Comparison of ENCODE assay signal across 13 cellular contexts in the genomic region with DNA sequence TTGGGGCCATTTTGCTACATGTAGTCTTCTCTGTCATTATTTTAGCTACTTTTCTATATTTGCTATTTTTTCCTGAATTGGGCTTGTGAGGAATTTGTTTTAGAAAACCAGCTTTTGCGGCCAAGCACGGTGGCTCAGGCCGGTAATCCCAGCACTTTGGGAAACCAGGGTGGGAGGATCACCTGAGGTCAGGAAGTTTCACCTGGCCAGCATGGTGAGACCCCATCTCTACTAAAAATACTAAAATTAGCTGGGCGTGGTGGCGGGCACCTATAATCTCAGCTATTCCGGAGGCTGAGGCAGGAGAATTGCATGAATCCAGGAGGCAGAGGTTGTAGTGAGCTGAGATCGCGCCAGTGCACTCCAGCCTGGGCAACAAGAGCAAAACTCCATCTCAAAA. TPM values are rescaled to one million over a fixed set of nuclear protein-coding genes. Genes with fewer than 3 reads are reported as not detected.
DNase-seq lines count a peak whose midpoint lies in the region; ATAC-seq and TF ChIP-seq lines count a peak whose summit lies in the region.
"Had no signal": no experiment of that assay in that cellular context is flagged by ENCODE, and none has a peak within 500 bp of the region (broad histone marks: within the 10 kb centered on the region; RNA-seq: fewer than 3 reads in every experiment).

No MANE protein-coding gene starts in this region.

- peaks cover 52% of the 10 kb centered on the region for H3K36me3 Mint-ChIP-seq in activated naive CD8-positive, alpha-beta T cell treated with anti-CD3 and anti-CD28 coated beads, Interleukin-2, amount 50 U/mL, for 24 hours (ENCODE audit: low read depth)
- H3K36me3 Mint-ChIP-seq in naive thymus-derived CD8-positive, alpha-beta T cell, result peaks cover 0 to 61% (median 10%) of the 10 kb centered on the region in 3 donors

- H4K20me1 ChIP-seq in BLaER1 (peaks cover 94% of the 10 kb centered on the region), DOHH2 (ENCODE audit: control insufficient read depth, insufficient read depth, low read depth, low read length) (peaks cover 40% of the 10 kb centered on the region)

- H3K36me3 ChIP-seq in BLaER1 (peaks cover 40% of the 10 kb centered on the region), DOHH2 (ENCODE audit: control insufficient read depth, low read length) (peaks cover 77% of the 10 kb centered on the region)

- no peak for DNase-seq in activated naive CD8-positive, alpha-beta T cell treated with anti-CD3 and anti-CD28 coated beads, Interleukin-2, amount 50 U/mL, for 24 hours
- no peak for DNase-seq in naive thymus-derived CD8-positive, alpha-beta T cell
- DNase-seq in amniotic stem cell (lab: John Stamatoyannopoulos, UW), result no peak
- no peak for DNase-seq in NCI-H526 treated with DMSO at 0.1 percent for 48 hours (lab: John Stamatoyannopoulos, UW)
- DNase-seq in mesenteric fat pad (ENCODE audit: low spot score), result no peak
- DNase-seq: anterior cingulate cortex; foreskin melanocyte; NCI-H1694; NCI-H69; stimulated activated naive B cell treated with anti-CD40 and anti-IgM and Interleukin-4, amounts not matched to agents 10 μg/mL and 1 μg/mL and 100 μg/mL, for 72 hours had no signal

- peaks cover 2% of the 10 kb centered on the region for H3K27me3 Mint-ChIP-seq in activated naive CD8-positive, alpha-beta T cell treated with anti-CD3 and anti-CD28 coated beads, Interleukin-2, amount 50 U/mL, for 24 hours
- peaks cover 0 to 2% (median 0%) of the 10 kb centered on the region in 5 donors for H3K27me3 Mint-ChIP-seq in naive thymus-derived CD8-positive, alpha-beta T cell
- H3K27me3 Mint-ChIP-seq: stimulated activated naive B cell treated with anti-CD40 and anti-IgM and Interleukin-4, amounts not matched to agents 10 μg/mL and 1 μg/mL and 100 μg/mL, for 72 hours had no signal

- H3K27ac ChIP-seq in BLaER1, result no peak overlapping the region
- no peak overlapping the region for H3K27ac ChIP-seq in DOHH2 (ENCODE audit: low read depth, low read length)
- H3K27ac ChIP-seq: KMS-11 had no signal

- POLR2A ChIA-PET in naive thymus-derived CD8-positive, alpha-beta T cell (lab: Charles Lee), result no interaction called here

- H3K27ac Mint-ChIP-seq in activated naive CD8-positive, alpha-beta T cell treated with anti-CD3 and anti-CD28 coated beads, Interleukin-2, amount 50 U/mL, for 24 hours, result peak overlapping the region; percentile 6
- H3K27ac Mint-ChIP-seq in naive thymus-derived CD8-positive, alpha-beta T cell, result peak overlapping the region in 7 of 10 donors; percentile 3 to 82 (median 44)
- H3K27ac Mint-ChIP-seq: stimulated activated naive B cell treated with anti-CD40 and anti-IgM and Interleukin-4, amounts not matched to agents 10 μg/mL and 1 μg/mL and 100 μg/mL, for 72 hours had no signal

- H3K4me3 ChIP-seq in BLaER1, result no peak overlapping the region
- H3K4me3 ChIP-seq in DOHH2 (ENCODE audit: low read length), result peak overlapping the region; percentile 40

- H3K4me2 ChIP-seq in BLaER1, result peak overlapping the region; percentile 80
- peak overlapping the region; percentile 93 for H3K4me2 ChIP-seq in DOHH2 (ENCODE audit: low read length)
- H3K4me2 ChIP-seq: KMS-11 had no signal

- TF ChIP-seq CTCF in DOHH2 (IDR thresholded peaks at IDR 0.05; ENCODE audit: low read depth, low read length, poor library complexity, severe bottlenecking), result no peak

- H3K4me1 ChIP-seq in BLaER1 (peaks cover 77% of the 10 kb centered on the region), DOHH2 (ENCODE audit: control insufficient read depth, low read length) (peaks cover 85% of the 10 kb centered on the region)

- peaks cover 14% of the 10 kb centered on the region; the same call in 1 of the 2 replicates for H3F3A ChIP-seq in DOHH2 (ENCODE audit: control insufficient read depth, insufficient read depth)

- ATAC-seq in activated naive CD8-positive, alpha-beta T cell treated with anti-CD3 and anti-CD28 coated beads, Interleukin-2, amount 50 U/mL, for 24 hours, result no peak
- no peak for ATAC-seq in naive thymus-derived CD8-positive, alpha-beta T cell
- ATAC-seq: stimulated activated naive B cell treated with anti-CD40 and anti-IgM and Interleukin-4, amounts not matched to agents 10 μg/mL and 1 μg/mL and 100 μg/mL, for 72 hours had no signal

- H3K9me3 ChIP-seq in BLaER1 (no peaks in the 10 kb centered on the region), DOHH2 (ENCODE audit: control insufficient read depth, insufficient read depth, low read length) (no peaks in the 10 kb centered on the region)

- peaks cover 71% of the 10 kb centered on the region for H3K4me1 Mint-ChIP-seq in activated naive CD8-positive, alpha-beta T cell treated with anti-CD3 and anti-CD28 coated beads, Interleukin-2, amount 50 U/mL, for 24 hours
- H3K4me1 Mint-ChIP-seq in naive thymus-derived CD8-positive, alpha-beta T cell, result peaks cover 40 to 78% (median 73%) of the 10 kb centered on the region in 4 donors

- no peak overlapping the region for H3K9ac ChIP-seq in BLaER1
- H3K9ac ChIP-seq: KMS-11 had no signal

- H3K9me2 ChIP-seq in DOHH2 (replicated peaks; ENCODE audit: control insufficient read depth, low read length), result no peaks in the 10 kb centered on the region

- no peaks in the 10 kb centered on the region for H3K9me3 Mint-ChIP-seq in activated naive CD8-positive, alpha-beta T cell treated with anti-CD3 and anti-CD28 coated beads, Interleukin-2, amount 50 U/mL, for 24 hours
- peaks cover 0 to 2% (median 0%) of the 10 kb centered on the region in 9 donors for H3K9me3 Mint-ChIP-seq in naive thymus-derived CD8-positive, alpha-beta T cell
- H3K9me3 Mint-ChIP-seq: stimulated activated naive B cell treated with anti-CD40 and anti-IgM and Interleukin-4, amounts not matched to agents 10 μg/mL and 1 μg/mL and 100 μg/mL, for 72 hours had no signal

- peak overlapping the region; percentile 15 for H3K4me3 Mint-ChIP-seq in activated naive CD8-positive, alpha-beta T cell treated with anti-CD3 and anti-CD28 coated beads, Interleukin-2, amount 50 U/mL, for 24 hours
- H3K4me3 Mint-ChIP-seq in naive thymus-derived CD8-positive, alpha-beta T cell, result peak overlapping the region in 8 of 10 donors; percentile 2 to 67 (median 56)
- H3K4me3 Mint-ChIP-seq: stimulated activated naive B cell treated with anti-CD40 and anti-IgM and Interleukin-4, amounts not matched to agents 10 μg/mL and 1 μg/mL and 100 μg/mL, for 72 hours had no signal

- H3K27me3 ChIP-seq in BLaER1, result no peaks in the 10 kb centered on the region
- H3K27me3 ChIP-seq in DOHH2 (ENCODE audit: control insufficient read depth, low read length), result no peaks in the 10 kb centered on the region

- peaks cover 97% of the 10 kb centered on the region for H3K79me2 ChIP-seq in DOHH2 (ENCODE audit: control insufficient read depth, low read length)

RNA-seq across cellular contexts. Expression of gene SEPTIN2, which starts 4.7 kb away (rescaled TPM):
- 100 to 1,000 TPM; 303 to 309 TPM for total RNA-seq in naive thymus-derived CD8-positive, alpha-beta T cell
- polyA plus RNA-seq in naive thymus-derived CD8-positive, alpha-beta T cell, result 100 to 1,000 TPM; 143 to 182 (median 144) TPM
- 403 TPM for total RNA-seq in mesenteric fat pad

RNA-seq across cellular contexts. Expression of gene HDLBP, which starts 4.9 kb away (rescaled TPM):
- 100 to 1,000 TPM; 133 to 148 TPM for total RNA-seq in naive thymus-derived CD8-positive, alpha-beta T cell
- polyA plus RNA-seq in naive thymus-derived CD8-positive, alpha-beta T cell, result 10 to 100 TPM; 32.2 to 71.1 (median 45.7) TPM
- 492 TPM for total RNA-seq in mesenteric fat pad

RNA-seq across cellular contexts. Expression of gene FARP2, which starts 35.7 kb away (rescaled TPM):
- total RNA-seq in naive thymus-derived CD8-positive, alpha-beta T cell, result 10 to 100 TPM; 20.1 to 22.9 TPM
- 1 to 10 TPM; 3.4 to 5.8 (median 4.0) TPM for polyA plus RNA-seq in naive thymus-derived CD8-positive, alpha-beta T cell
- total RNA-seq in mesenteric fat pad, result 44.6 TPM
